In genomic region chr16:3979518-3979917, GRCh38 we compare ENCODE assay signal across 28 cellular contexts.
"Had no signal": no experiment of that assay in that cellular context is flagged by ENCODE, and none has a peak within 500 bp of the region (broad histone marks: within the 10 kb centered on the region; RNA-seq: fewer than 3 reads in every experiment).

No MANE protein-coding gene starts in this region.

- H3K4me3 Mint-ChIP-seq: activated CD4-positive, alpha-beta memory T cell treated with anti-CD3 and anti-CD28 coated beads, Interleukin-2, amount 10 ng/mL, durations not matched to agents 7 days and 5 days; activated CD4-positive, alpha-beta T cell treated with anti-CD3 and anti-CD28 coated beads for 36 hours; activated CD4-positive, alpha-beta T cell treated with anti-CD3 and anti-CD28 coated beads, Interleukin-2, amount 10 ng/mL, durations not matched to agents 7 days and 5 days; activated naive CD8-positive, alpha-beta T cell; activated T-cell treated with anti-CD3 and anti-CD28 coated beads, Interleukin-2, amount 50 U/mL, for 4 hours; activated T-helper 17 cell treated with anti-CD3 and anti-CD28 coated beads, Interleukin-2, amount 50 U/mL, for 72 hours; effector memory CD8-positive, alpha-beta T cell had no signal

- ATAC-seq: activated CD4-positive, alpha-beta T cell treated with anti-CD3 and anti-CD28 coated beads for 36 hours; activated T-cell treated with anti-CD3 and anti-CD28 coated beads, Interleukin-2, amount 50 U/mL, for 4 hours; activated T-helper 17 cell treated with anti-CD3 and anti-CD28 coated beads, Interleukin-2, amount 50 U/mL, for 72 hours; effector memory CD8-positive, alpha-beta T cell; foreskin keratinocyte; gastrocnemius medialis had no signal

- H3K4me3 ChIP-seq: esophagus muscularis mucosa, gastrocnemius medialis had no signal

- DNase-seq: activated CD4-positive, alpha-beta memory T cell treated with anti-CD3 and anti-CD28 coated beads, Interleukin-2, amount 10 ng/mL, durations not matched to agents 7 days and 5 days; activated CD4-positive, alpha-beta T cell treated with anti-CD3 and anti-CD28 coated beads for 36 hours; activated CD4-positive, alpha-beta T cell treated with anti-CD3 and anti-CD28 coated beads, Interleukin-2, amount 10 ng/mL, durations not matched to agents 7 days and 5 days; activated CD4-positive, alpha-beta T cell treated with anti-CD3 and anti-CD28 coated beads, Interleukin-2, amount 50 U/mL, for 4 hours; activated CD4-positive, CD25-positive, alpha-beta regulatory T cell; activated CD4-positive, CD25-positive, alpha-beta regulatory T cell treated with anti-CD3 and anti-CD28 coated beads, Interleukin-2, amount 50 U/mL, for 72 hours; activated CD8-positive, alpha-beta memory T cell treated with anti-CD3 and anti-CD28 coated beads, Interleukin-2, amount 50 U/mL, for 48 hours; activated effector memory CD4-positive, alpha-beta T cell treated with Interleukin-2 at 50 U/mL for 16 hours; activated gamma-delta T cell treated with Interleukin-2 at 50 U/mL for 16 hours; activated naive CD4-positive, alpha-beta T cell treated with anti-CD3 and anti-CD28 coated beads, Interleukin-2, amount 50 U/mL, for 16 hours; activated naive CD4-positive, alpha-beta T cell treated with Interleukin-2 at 50 U/mL for 16 hours; activated T-cell treated with anti-CD3 and anti-CD28 coated beads for 4 hours; activated T-cell treated with anti-CD3 and anti-CD28 coated beads, Interleukin-2, amount 50 U/mL, for 4 hours; amniotic stem cell; anterior cingulate cortex; brain microvascular endothelial cell; cortex of kidney; dermis blood vessel endothelial cell; effector CD4-positive, alpha-beta T cell; effector memory CD8-positive, alpha-beta T cell; erythroblast; foreskin keratinocyte; gastrocnemius medialis; glutamatergic neuron; T-helper 2 cell had no signal

- H3K27ac Mint-ChIP-seq: activated CD4-positive, alpha-beta memory T cell treated with anti-CD3 and anti-CD28 coated beads, Interleukin-2, amount 10 ng/mL, durations not matched to agents 7 days and 5 days; activated CD4-positive, alpha-beta T cell treated with anti-CD3 and anti-CD28 coated beads for 36 hours; activated CD4-positive, alpha-beta T cell treated with anti-CD3 and anti-CD28 coated beads, Interleukin-2, amount 10 ng/mL, durations not matched to agents 7 days and 5 days; activated naive CD8-positive, alpha-beta T cell; activated T-helper 17 cell treated with anti-CD3 and anti-CD28 coated beads, Interleukin-2, amount 50 U/mL, for 72 hours; effector memory CD8-positive, alpha-beta T cell had no signal

- H3K9me3 ChIP-seq: esophagus muscularis mucosa, gastrocnemius medialis had no signal

- H3K27ac ChIP-seq: brain microvascular endothelial cell, esophagus muscularis mucosa, foreskin keratinocyte, gastrocnemius medialis had no signal

- H3K27me3 ChIP-seq: brain microvascular endothelial cell, esophagus muscularis mucosa, foreskin keratinocyte, gastrocnemius medialis had no signal

- H3K27me3 Mint-ChIP-seq: activated CD4-positive, alpha-beta memory T cell treated with anti-CD3 and anti-CD28 coated beads, Interleukin-2, amount 10 ng/mL, durations not matched to agents 7 days and 5 days; activated CD4-positive, alpha-beta T cell treated with anti-CD3 and anti-CD28 coated beads for 36 hours; activated CD4-positive, alpha-beta T cell treated with anti-CD3 and anti-CD28 coated beads, Interleukin-2, amount 10 ng/mL, durations not matched to agents 7 days and 5 days; activated naive CD8-positive, alpha-beta T cell; activated T-helper 17 cell treated with anti-CD3 and anti-CD28 coated beads, Interleukin-2, amount 50 U/mL, for 72 hours; effector memory CD8-positive, alpha-beta T cell had no signal

- H3K4me1 ChIP-seq: gastrocnemius medialis had no signal

- H3K9me3 Mint-ChIP-seq: activated CD4-positive, alpha-beta memory T cell treated with anti-CD3 and anti-CD28 coated beads, Interleukin-2, amount 10 ng/mL, durations not matched to agents 7 days and 5 days; activated CD4-positive, alpha-beta T cell treated with anti-CD3 and anti-CD28 coated beads, Interleukin-2, amount 10 ng/mL, durations not matched to agents 7 days and 5 days; activated T-cell treated with anti-CD3 and anti-CD28 coated beads, Interleukin-2, amount 50 U/mL, for 4 hours; activated T-helper 17 cell treated with anti-CD3 and anti-CD28 coated beads, Interleukin-2, amount 50 U/mL, for 72 hours; effector memory CD8-positive, alpha-beta T cell had no signal

- H3K36me3 ChIP-seq: brain microvascular endothelial cell had no signal

- H3K4me1 Mint-ChIP-seq: activated CD4-positive, alpha-beta memory T cell treated with anti-CD3 and anti-CD28 coated beads, Interleukin-2, amount 10 ng/mL, durations not matched to agents 7 days and 5 days had no signal
